Comparison of ENCODE assay signal across 18 cellular contexts in genomic region chr1:5099558-5099957, GRCh38.
DNase-seq lines count a peak whose midpoint lies in the region; ATAC-seq and TF ChIP-seq lines count a peak whose summit lies in the region.
"Had no signal": no experiment of that assay in that cellular context is flagged by ENCODE, and none has a peak within 500 bp of the region (broad histone marks: within the 10 kb centered on the region; RNA-seq: fewer than 3 reads in every experiment).

No MANE protein-coding gene starts in this region.

- DNase-seq in T47D (ENCODE audit: low read depth in 1 of 2, low spot score in 1 of 2): peak; percentile 2 to 82
- no peak for DNase-seq in MCF 10A (ENCODE audit: unreplicated experiment)
- DNase-seq in NCI-H510A treated with DMSO at 0.1 percent for 48 hours (lab: John Stamatoyannopoulos, UW): peak; percentile 94
- DNase-seq in NAMALWA (ENCODE audit: low spot score): no peak
- no peak for DNase-seq in anterior cingulate cortex (lab: John Stamatoyannopoulos, UW)
- no peak for DNase-seq in activated naive CD4-positive, alpha-beta T cell treated with Interleukin-2 at 50 U/mL for 16 hours
- DNase-seq in stimulated activated CD4-positive, alpha-beta T cell treated with anti-CD3 and anti-CD28 coated beads, Interleukin-15, amount 100 ng/mL, for 24 hours: no peak
- DNase-seq: activated CD4-positive, CD25-positive, alpha-beta regulatory T cell treated with anti-CD3 and anti-CD28 coated beads, Interleukin-2, amount 50 U/mL, for 72 hours; cortex of kidney; heart left ventricle; kidney; ovary; tibial artery had no signal

- CTCF ChIA-PET in MCF 10A (lab: Yijun Ruan, JAX): no interaction called here

- H3K4me1 Mint-ChIP-seq in MCF 10A (ENCODE audit: insufficient read depth, unreplicated experiment): no peaks in the 10 kb centered on the region
- H3K4me1 Mint-ChIP-seq: CD14-positive monocyte; stimulated activated effector memory CD8-positive, alpha-beta T cell treated with anti-CD3 and anti-CD28 coated beads, Interleukin-12 subunit alpha, Interleukin-12 subunit beta, amount 100 ng/mL, for 72 hours had no signal

- in situ Hi-C loops in T47D (cut with HindIII; ENCODE audit: low pct_unique_long_range_greater_than_20kb, low sequenced_read_pairs): no loop called here

- intact Hi-C loops in MCF 10A (cut with micrococcal nuclease): no loop called here

- H3K27me3 Mint-ChIP-seq in MCF 10A (ENCODE audit: insufficient read depth, unreplicated experiment): no peaks in the 10 kb centered on the region

- H3K36me3 Mint-ChIP-seq in MCF 10A (ENCODE audit: insufficient read depth, unreplicated experiment): no peaks in the 10 kb centered on the region
- H3K36me3 Mint-ChIP-seq: CD14-positive monocyte; stimulated activated effector memory CD8-positive, alpha-beta T cell treated with anti-CD3 and anti-CD28 coated beads, Interleukin-12 subunit alpha, Interleukin-12 subunit beta, amount 100 ng/mL, for 72 hours had no signal

- H3K4me3 Mint-ChIP-seq in MCF 10A (ENCODE audit: unreplicated experiment): no peak overlapping the region
- H3K4me3 Mint-ChIP-seq: CD14-positive monocyte; stimulated activated effector memory CD8-positive, alpha-beta T cell treated with anti-CD3 and anti-CD28 coated beads, Interleukin-12 subunit alpha, Interleukin-12 subunit beta, amount 100 ng/mL, for 72 hours; T-helper 1 cell treated with Interleukin-12 subunit alpha and Interleukin-12 subunit beta and Interleukin-4 antibody, amounts not matched to agents 30 μg/mL and 1 μg/mL, for 36 hours had no signal

- H3K27ac Mint-ChIP-seq in MCF 10A (ENCODE audit: low read depth, unreplicated experiment): no peak overlapping the region
- H3K27ac Mint-ChIP-seq: CD14-positive monocyte; stimulated activated effector memory CD8-positive, alpha-beta T cell treated with anti-CD3 and anti-CD28 coated beads, Interleukin-12 subunit alpha, Interleukin-12 subunit beta, amount 100 ng/mL, for 72 hours; T-helper 1 cell treated with Interleukin-12 subunit alpha and Interleukin-12 subunit beta and Interleukin-4 antibody, amounts not matched to agents 30 μg/mL and 1 μg/mL, for 36 hours had no signal

- TF ChIP-seq CTCF in MCF 10A (IDR thresholded peaks at IDR 0.05; ENCODE audit: unreplicated experiment): no peak

- H3K9me3 Mint-ChIP-seq in MCF 10A (ENCODE audit: unreplicated experiment): peaks cover 7% of the 10 kb centered on the region
- H3K9me3 Mint-ChIP-seq: stimulated activated effector memory CD8-positive, alpha-beta T cell treated with anti-CD3 and anti-CD28 coated beads, Interleukin-12 subunit alpha, Interleukin-12 subunit beta, amount 100 ng/mL, for 72 hours had no signal

- POLR2A ChIA-PET in MCF 10A (lab: Yijun Ruan, JAX): no interaction called here

- BruUV-seq in MCF 10A (replicated peaks; lab: Mats Ljungman, UMichigan): no TSS peak

- ATAC-seq in esophagus mucosa: peak; percentile 60
- ATAC-seq: heart left ventricle; mucosa of descending colon; stimulated activated effector memory CD8-positive, alpha-beta T cell treated with anti-CD3 and anti-CD28 coated beads, Interleukin-12 subunit alpha, Interleukin-12 subunit beta, amount 100 ng/mL, for 72 hours had no signal

Comparison
In these comparisons a context has a peak if more than half of its experiments do, and no peak if none do; other contexts are left out.
1. DNase-seq: peak in T47D (2 of 2) and NCI-H510A treated with DMSO at 0.1 percent for 48 hours (single experiment); none in MCF 10A (single experiment), NAMALWA (single experiment), anterior cingulate cortex (0 of 58), activated naive CD4-positive, alpha-beta T cell treated with Interleukin-2 at 50 U/mL for 16 hours (single experiment) and stimulated activated CD4-positive, alpha-beta T cell treated with anti-CD3 and anti-CD28 coated beads, Interleukin-15, amount 100 ng/mL, for 24 hours (single experiment).